Comparison of ENCODE assay signal across 8 cellular contexts in genomic region chr17:68398731-68399637, GRCh38. TPM values are rescaled to one million over a fixed set of nuclear protein-coding genes. Genes with fewer than 3 reads are reported as not detected.
DNase-seq lines count a peak whose midpoint lies in the region; ATAC-seq and TF ChIP-seq lines count a peak whose summit lies in the region.

No MANE protein-coding gene starts in this region.

- TF ChIP-seq CTCF in Peyer's patch (IDR thresholded peaks at IDR 0.05): peak; percentile 55 to 68 (median 62)
- peak; percentile 45 to 86 (median 70) for TF ChIP-seq CTCF in body of pancreas (IDR thresholded peaks at IDR 0.05)

- intact Hi-C loops in body of pancreas (cut with DNase I): loop anchor here (10.0 kb wide), 1 partner anchor 134 kb away; no protein-coding TSS in a partner anchor

- peaks cover 5 to 9% of the 10 kb centered on the region in 2 donors for H3K9me3 Mint-ChIP-seq in stimulated activated naive CD8-positive, alpha-beta T cell treated with anti-CD3 and anti-CD28 coated beads, Interleukin-15, amount 100 ng/mL, for 72 hours

- peak; percentile 11 to 77 (median 25) for DNase-seq in NCI-H1417 (lab: John Stamatoyannopoulos, UW)
- no peak for DNase-seq in NCI-H1417 treated with DMSO at 0.1 percent for 48 hours (lab: John Stamatoyannopoulos, UW)
- DNase-seq in HT1080 (ENCODE audit: low read depth): peak; percentile 71
- DNase-seq in Peyer's patch: peak in 2 of 3 donors; percentile 65 to 78
- peak; percentile 58 to 69 (median 64) for DNase-seq in body of pancreas
- peak; percentile 93 for DNase-seq in islet precursor cell
- DNase-seq in stimulated activated naive CD8-positive, alpha-beta T cell treated with anti-CD3 and anti-CD28 coated beads, Interleukin-15, amount 100 ng/mL, for 72 hours: peak; percentile 57 to 68

- H3K27ac Mint-ChIP-seq in stimulated activated naive CD8-positive, alpha-beta T cell treated with anti-CD3 and anti-CD28 coated beads, Interleukin-15, amount 100 ng/mL, for 72 hours: peak overlapping the region; percentile 99 to 100

- ATAC-seq in GM21390 (IDR thresholded peaks at IDR 0.05; ENCODE audit: unreplicated experiment): peak; percentile 83
- ATAC-seq in body of pancreas: peak; percentile 78
- ATAC-seq in stimulated activated naive CD8-positive, alpha-beta T cell treated with anti-CD3 and anti-CD28 coated beads, Interleukin-15, amount 100 ng/mL, for 72 hours: peak; percentile 88

- peaks cover 0 to 3% (median 0%) of the 10 kb centered on the region in 4 donors for H3K4me1 ChIP-seq in Peyer's patch
- H3K4me1 ChIP-seq in body of pancreas: no peaks in the 10 kb centered on the region

- no peak overlapping the region for H3K4me3 ChIP-seq in Peyer's patch
- no peak overlapping the region for H3K4me3 ChIP-seq in body of pancreas

- H3K9me3 ChIP-seq in Peyer's patch: peaks cover 0 to 5% (median 2%) of the 10 kb centered on the region in 4 donors
- H3K9me3 ChIP-seq in body of pancreas: no peaks in the 10 kb centered on the region

- peak overlapping the region; percentile 35 to 71 for H3K4me3 Mint-ChIP-seq in stimulated activated naive CD8-positive, alpha-beta T cell treated with anti-CD3 and anti-CD28 coated beads, Interleukin-15, amount 100 ng/mL, for 72 hours

- WGBS in body of pancreas, 2 donors: 15 to 16% methylated on average over 11 of the region's 11 CpGs

- TF ChIP-seq POLR2A in Peyer's patch (IDR thresholded peaks at IDR 0.05): no peak
- TF ChIP-seq POLR2A in body of pancreas (IDR thresholded peaks at IDR 0.05): no peak

- no peaks in the 10 kb centered on the region for H3K27me3 Mint-ChIP-seq in stimulated activated naive CD8-positive, alpha-beta T cell treated with anti-CD3 and anti-CD28 coated beads, Interleukin-15, amount 100 ng/mL, for 72 hours

- H3K4me1 Mint-ChIP-seq in stimulated activated naive CD8-positive, alpha-beta T cell treated with anti-CD3 and anti-CD28 coated beads, Interleukin-15, amount 100 ng/mL, for 72 hours: peaks cover 41% of the 10 kb centered on the region

- no peaks in the 10 kb centered on the region for H3K27me3 ChIP-seq in Peyer's patch
- no peaks in the 10 kb centered on the region for H3K27me3 ChIP-seq in body of pancreas

- H3K27ac ChIP-seq in Peyer's patch (no peak overlapping the region), body of pancreas (no peak overlapping the region)

- no peaks in the 10 kb centered on the region for H3K36me3 ChIP-seq in Peyer's patch
- H3K36me3 ChIP-seq in body of pancreas (replicated peaks in 1 of 2; ENCODE audit: insufficient read depth in 1 of 2, low read depth in 2 of 2): no peaks in the 10 kb centered on the region

RNA-seq across cellular contexts. Expression of gene WIPI1, which starts 58.3 kb away (rescaled TPM):
- 17.8 and 18.3 TPM in 2 replicates for total RNA-seq in HT1080 (2014; rRNA removed; shearing (Covaris generic))
- polyA plus RNA-seq in HT1080 (2015; cell fraction: cytosol; rRNA removed): 20.6 and 21.6 TPM in 2 replicates
- 19.8 and 25.4 TPM in 2 replicates for polyA plus RNA-seq in HT1080 (2015; cell fraction: nucleus; rRNA removed)
- total RNA-seq in Peyer's patch: 10 to 100 TPM; 34.7 to 95.7 (median 44.4) TPM
- 10 to 100 TPM; 20.5 to 22.4 TPM for total RNA-seq in body of pancreas
